In genomic region chr1:239987103-239987745, GRCh38 we compare ENCODE assay signal across 8 cellular contexts.
DNase-seq lines count a peak whose midpoint lies in the region; ATAC-seq lines count a peak whose summit lies in the region.

No MANE protein-coding gene starts in this region.

- H3K4me1 Mint-ChIP-seq in T-helper 17 cell: no peaks in the 10 kb centered on the region

- peaks cover 8% of the 10 kb centered on the region for H3K9me3 ChIP-seq in T-helper 17 cell (ENCODE audit: control insufficient read depth, low read length, poor library complexity, severe bottlenecking)

- DNase-seq in NCI-H1105 treated with DMSO at 0.1 percent for 48 hours (lab: John Stamatoyannopoulos, UW) (peak; percentile 22), NCI-H1105 (lab: John Stamatoyannopoulos, UW) (no peak), SKM-1 treated with dmso at 0.1 percent for 144 hours (lab: John Stamatoyannopoulos, UW; ENCODE audit: unreplicated experiment) (peak; percentile 64), fibroblast of peridontal ligament (ENCODE audit: extremely low read depth) (peak; percentile 73), sciatic nerve (ENCODE audit: low spot score) (peak; percentile 68), T-helper 17 cell (no peak)

- no peaks in the 10 kb centered on the region for H3K36me3 Mint-ChIP-seq in T-helper 17 cell (ENCODE audit: low read depth)

- H3K27me3 Mint-ChIP-seq in T-helper 17 cell: peaks cover 6% of the 10 kb centered on the region

- peak; percentile 40 for ATAC-seq in HG03565 (IDR thresholded peaks at IDR 0.05; ENCODE audit: unreplicated experiment)
- no peak for ATAC-seq in sciatic nerve
- ATAC-seq in GM19351 (IDR thresholded peaks at IDR 0.05; ENCODE audit: unreplicated experiment): no peak
- ATAC-seq in T-helper 17 cell: no peak

- no peak overlapping the region for H3K27ac Mint-ChIP-seq in T-helper 17 cell

- H3K4me3 Mint-ChIP-seq in T-helper 17 cell: no peak overlapping the region

- intact Hi-C loops in sciatic nerve (cut with DNase I): no loop called here

Comparison
In these comparisons a context has a peak if more than half of its experiments do, and no peak if none do; other contexts are left out.
1. DNase-seq: peak in NCI-H1105 treated with DMSO at 0.1 percent for 48 hours (single experiment), SKM-1 treated with dmso at 0.1 percent for 144 hours (single experiment), fibroblast of peridontal ligament (single experiment) and sciatic nerve (single experiment); none in NCI-H1105 (single experiment) and T-helper 17 cell (0 of 3).